ENCODE assay signal across 21 cellular contexts in the genomic region with DNA sequence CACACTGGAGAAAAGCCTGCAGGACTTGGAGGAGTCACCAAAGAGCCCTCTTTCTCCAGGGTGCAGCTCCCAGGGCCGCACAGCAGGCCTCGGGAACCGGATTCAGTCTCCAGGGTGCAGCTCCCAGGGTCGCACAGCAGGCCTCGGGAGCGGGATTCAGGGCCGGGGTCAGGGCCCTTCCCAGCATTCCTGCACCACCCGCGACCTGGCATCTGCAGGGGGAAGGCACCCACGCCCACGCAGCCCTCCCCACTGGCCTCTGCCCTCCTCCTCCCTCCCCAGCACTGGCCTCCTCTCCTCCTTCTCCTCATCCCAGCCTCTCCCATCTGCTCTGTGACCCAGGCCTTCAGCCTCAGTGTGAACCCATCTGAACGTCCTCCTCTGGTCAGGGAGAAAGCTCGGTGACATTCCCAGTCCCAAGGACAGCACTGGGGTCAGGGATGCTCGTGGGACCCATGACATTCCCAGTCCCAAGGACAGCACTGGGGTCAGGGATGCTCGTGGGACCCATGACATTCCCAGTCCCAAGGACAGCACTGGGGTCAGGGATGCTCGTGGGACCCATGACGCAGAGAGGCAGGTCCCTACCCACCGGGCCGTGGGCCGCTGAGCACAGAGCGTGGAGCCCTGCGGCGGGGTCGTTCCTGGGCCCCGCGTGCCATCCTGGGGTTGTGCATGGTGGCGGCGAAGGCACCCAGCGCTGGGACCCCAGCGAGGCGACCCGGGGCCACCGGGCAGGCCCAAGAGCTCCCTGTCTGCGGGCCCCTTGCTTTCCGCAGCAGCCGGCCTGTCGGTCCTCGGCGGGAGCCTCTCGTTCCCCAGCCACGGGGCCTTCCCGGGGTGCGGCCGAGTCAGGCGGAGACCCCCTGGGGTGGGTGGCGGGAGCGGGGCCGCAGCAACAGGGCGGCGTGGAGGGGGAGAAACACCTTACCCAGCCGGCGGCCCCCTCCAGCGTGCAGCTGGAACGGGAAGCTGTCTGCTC.
DNase-seq lines count a peak whose midpoint lies in the region; ATAC-seq, FAIRE-seq and TF ChIP-seq lines count a peak whose summit lies in the region.
"Had no signal": no experiment of that assay in that cellular context is flagged by ENCODE, and none has a peak within 500 bp of the region (broad histone marks: within the 10 kb centered on the region; RNA-seq: fewer than 3 reads in every experiment).

No MANE protein-coding gene starts in this region.

- H3K36me3 ChIP-seq in bronchial epithelial cell (ENCODE audit: control insufficient read depth, insufficient read depth, low read length), result no peaks in the 10 kb centered on the region
- no peaks in the 10 kb centered on the region for H3K36me3 ChIP-seq in gastroesophageal sphincter
- H3K36me3 ChIP-seq in GM23338 (ENCODE audit: insufficient read depth), result no peaks in the 10 kb centered on the region; the same call in 1 of the 2 replicates
- H3K36me3 ChIP-seq: HAP-1 had no signal

- H3K36me3 Mint-ChIP-seq in stimulated activated effector memory CD8-positive, alpha-beta T cell treated with anti-CD3 and anti-CD28 coated beads, Interleukin-12 subunit alpha, Interleukin-12 subunit beta, amount 100 ng/mL, for 72 hours, result no peaks in the 10 kb centered on the region
- H3K36me3 Mint-ChIP-seq in GM23338 (ENCODE audit: low read depth), result peaks cover 38% of the 10 kb centered on the region

- DNase-seq in bronchial epithelial cell (ENCODE audit: low read depth) (no peak), GM23338 (ENCODE audit: low spot score) (no peak), NCI-H1105 (lab: John Stamatoyannopoulos, UW) (no peak), substantia nigra (lab: John Stamatoyannopoulos, UW) (no peak)
- no peak for DNase-seq in stimulated activated effector memory CD8-positive, alpha-beta T cell treated with anti-CD3 and anti-CD28 coated beads, Interleukin-12 subunit alpha, Interleukin-12 subunit beta, amount 100 ng/mL, for 72 hours (ENCODE audit: low spot score in 2 of 2)
- DNase-seq: EL, GF-D8, KBM-7, MM.1S, NCI-H1048, NCI-H187 treated with DMSO at 0.1 percent for 48 hours, NCI-H446 treated with DMSO at 0.1 percent for 48 hours, NCI-H526 treated with DMSO at 0.1 percent for 48 hours, OCI-M1, Right ventricle myocardium superior had no signal

- no peak overlapping the region for H2AFZ ChIP-seq in GM23338

- TF ChIP-seq CTCF in bronchial epithelial cell (IDR thresholded peaks at IDR 0.05; ENCODE audit: insufficient read depth, low read length, severe bottlenecking), result no peak
- no peak for TF ChIP-seq CTCF in gastroesophageal sphincter (IDR thresholded peaks at IDR 0.05)
- no peak for TF ChIP-seq CTCF in GM23338 (conservative IDR thresholded peaks at IDR 0.05; ENCODE audit: low read depth in 2 of 2)

- H3K27ac ChIP-seq in gastroesophageal sphincter, result no peak overlapping the region
- H3K27ac ChIP-seq in GM23338 (ENCODE audit: low read depth), result no peak overlapping the region
- H3K27ac ChIP-seq in substantia nigra (ENCODE audit: low read depth, low read length, poor library complexity, severe bottlenecking), result no peak overlapping the region
- H3K27ac ChIP-seq: A549 had no signal

- H3K4me3 ChIP-seq in bronchial epithelial cell (ENCODE audit: low read depth, low read length), result no peak overlapping the region
- H3K4me3 ChIP-seq in gastroesophageal sphincter, result no peak overlapping the region
- H3K4me3 ChIP-seq in GM23338, result no peak overlapping the region
- H3K4me3 ChIP-seq: A549, HAP-1 had no signal

- no peaks in the 10 kb centered on the region for H4K20me1 ChIP-seq in GM23338 (replicated peaks; ENCODE audit: insufficient read depth)

- no peaks in the 10 kb centered on the region for H3F3A ChIP-seq in GM23338 (replicated peaks; ENCODE audit: low read depth)

- H3K27me3 Mint-ChIP-seq in GM23338 (ENCODE audit: insufficient read depth, low read depth, poor library complexity), result peaks cover 3% of the 10 kb centered on the region
- H3K27me3 Mint-ChIP-seq: B cell had no signal

- no CpG with 5 or more reads among the region's 54 CpGs for WGBS in gastroesophageal sphincter (ENCODE audit: low coverage in 1 of 2), 2 donors

- H3K4me1 ChIP-seq in gastroesophageal sphincter (no peaks in the 10 kb centered on the region), GM23338 (ENCODE audit: insufficient read depth) (no peaks in the 10 kb centered on the region)
- H3K4me1 ChIP-seq: A549, HAP-1 had no signal

- peak; percentile 83 for FAIRE-seq in bronchial epithelial cell (lab: Jason Lieb, UNC)
- FAIRE-seq: A549, GM19239 had no signal

- TF ChIP-seq EP300 in gastroesophageal sphincter (IDR thresholded peaks at IDR 0.05), result no peak

- H3K79me2 ChIP-seq in GM23338 (replicated peaks; ENCODE audit: insufficient read depth), result no peaks in the 10 kb centered on the region

- H3K9me3 ChIP-seq in gastroesophageal sphincter, result no peaks in the 10 kb centered on the region
- H3K9me3 ChIP-seq: A549, HAP-1 had no signal

- no peak overlapping the region for H3K4me2 ChIP-seq in GM23338
- H3K4me2 ChIP-seq: A549 had no signal

- H3K27me3 ChIP-seq in bronchial epithelial cell (ENCODE audit: control insufficient read depth, insufficient read depth, low read length) (no peaks in the 10 kb centered on the region), gastroesophageal sphincter (peaks cover 30% of the 10 kb centered on the region), GM23338 (ENCODE audit: insufficient read depth) (no peaks in the 10 kb centered on the region)

- no peaks in the 10 kb centered on the region for H3K4me1 Mint-ChIP-seq in stimulated activated effector memory CD8-positive, alpha-beta T cell treated with anti-CD3 and anti-CD28 coated beads, Interleukin-12 subunit alpha, Interleukin-12 subunit beta, amount 100 ng/mL, for 72 hours
- no peaks in the 10 kb centered on the region for H3K4me1 Mint-ChIP-seq in GM23338
- H3K4me1 Mint-ChIP-seq: B cell had no signal

- peak; percentile 36 for ATAC-seq in gastroesophageal sphincter
- peak; percentile 42 for ATAC-seq in stimulated activated effector memory CD8-positive, alpha-beta T cell treated with anti-CD3 and anti-CD28 coated beads, Interleukin-12 subunit alpha, Interleukin-12 subunit beta, amount 100 ng/mL, for 72 hours
- no peak for ATAC-seq in GM23338
- ATAC-seq in GM21447 (IDR thresholded peaks at IDR 0.05; ENCODE audit: unreplicated experiment), result no peak
- ATAC-seq: A549 had no signal

- H3K9me3 Mint-ChIP-seq in stimulated activated effector memory CD8-positive, alpha-beta T cell treated with anti-CD3 and anti-CD28 coated beads, Interleukin-12 subunit alpha, Interleukin-12 subunit beta, amount 100 ng/mL, for 72 hours, result peaks cover 4% of the 10 kb centered on the region
- H3K9me3 Mint-ChIP-seq in GM23338, result peaks cover 93% of the 10 kb centered on the region

- no peak overlapping the region for H3K4me3 Mint-ChIP-seq in stimulated activated effector memory CD8-positive, alpha-beta T cell treated with anti-CD3 and anti-CD28 coated beads, Interleukin-12 subunit alpha, Interleukin-12 subunit beta, amount 100 ng/mL, for 72 hours
- H3K4me3 Mint-ChIP-seq in GM23338, result no peak overlapping the region
- H3K4me3 Mint-ChIP-seq: B cell had no signal

- TF ChIP-seq POLR2A in gastroesophageal sphincter (IDR thresholded peaks at IDR 0.05), result no peak

- H3K9me2 ChIP-seq in GM23338 (ENCODE audit: insufficient read depth), result no peaks in the 10 kb centered on the region

- no peak overlapping the region for H3K27ac Mint-ChIP-seq in stimulated activated effector memory CD8-positive, alpha-beta T cell treated with anti-CD3 and anti-CD28 coated beads, Interleukin-12 subunit alpha, Interleukin-12 subunit beta, amount 100 ng/mL, for 72 hours
- no peak overlapping the region for H3K27ac Mint-ChIP-seq in GM23338
- H3K27ac Mint-ChIP-seq: B cell had no signal

TF ChIP-seq in GM23338, 12 proteins besides CTCF, POLR2A, EP300 and RAD21 (continues in another document):
- TF ChIP-seq NANOG (IDR thresholded peaks at IDR 0.05; ENCODE audit: borderline replicate concordance) (no peak), ZNF331 (CRISPR knock-in tag; IDR thresholded peaks at IDR 0.05; ENCODE audit: low read depth) (no peak), STAT1 (IDR thresholded peaks at IDR 0.05; ENCODE audit: unreplicated experiment) (no peak), CREB1 (CRISPR knock-in tag; IDR thresholded peaks at IDR 0.05; ENCODE audit: low read depth) (no peak), POLR2AphosphoS5 (IDR thresholded peaks at IDR 0.05; ENCODE audit: low read depth) (no peak)
- TF ChIP-seq, protein P1, sequence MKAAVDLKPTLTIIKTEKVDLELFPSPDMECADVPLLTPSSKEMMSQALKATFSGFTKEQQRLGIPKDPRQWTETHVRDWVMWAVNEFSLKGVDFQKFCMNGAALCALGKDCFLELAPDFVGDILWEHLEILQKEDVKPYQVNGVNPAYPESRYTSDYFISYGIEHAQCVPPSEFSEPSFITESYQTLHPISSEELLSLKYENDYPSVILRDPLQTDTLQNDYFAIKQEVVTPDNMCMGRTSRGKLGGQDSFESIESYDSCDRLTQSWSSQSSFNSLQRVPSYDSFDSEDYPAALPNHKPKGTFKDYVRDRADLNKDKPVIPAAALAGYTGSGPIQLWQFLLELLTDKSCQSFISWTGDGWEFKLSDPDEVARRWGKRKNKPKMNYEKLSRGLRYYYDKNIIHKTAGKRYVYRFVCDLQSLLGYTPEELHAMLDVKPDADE (IDR thresholded peaks at IDR 0.05), result no peak
- TF ChIP-seq, protein P2, sequence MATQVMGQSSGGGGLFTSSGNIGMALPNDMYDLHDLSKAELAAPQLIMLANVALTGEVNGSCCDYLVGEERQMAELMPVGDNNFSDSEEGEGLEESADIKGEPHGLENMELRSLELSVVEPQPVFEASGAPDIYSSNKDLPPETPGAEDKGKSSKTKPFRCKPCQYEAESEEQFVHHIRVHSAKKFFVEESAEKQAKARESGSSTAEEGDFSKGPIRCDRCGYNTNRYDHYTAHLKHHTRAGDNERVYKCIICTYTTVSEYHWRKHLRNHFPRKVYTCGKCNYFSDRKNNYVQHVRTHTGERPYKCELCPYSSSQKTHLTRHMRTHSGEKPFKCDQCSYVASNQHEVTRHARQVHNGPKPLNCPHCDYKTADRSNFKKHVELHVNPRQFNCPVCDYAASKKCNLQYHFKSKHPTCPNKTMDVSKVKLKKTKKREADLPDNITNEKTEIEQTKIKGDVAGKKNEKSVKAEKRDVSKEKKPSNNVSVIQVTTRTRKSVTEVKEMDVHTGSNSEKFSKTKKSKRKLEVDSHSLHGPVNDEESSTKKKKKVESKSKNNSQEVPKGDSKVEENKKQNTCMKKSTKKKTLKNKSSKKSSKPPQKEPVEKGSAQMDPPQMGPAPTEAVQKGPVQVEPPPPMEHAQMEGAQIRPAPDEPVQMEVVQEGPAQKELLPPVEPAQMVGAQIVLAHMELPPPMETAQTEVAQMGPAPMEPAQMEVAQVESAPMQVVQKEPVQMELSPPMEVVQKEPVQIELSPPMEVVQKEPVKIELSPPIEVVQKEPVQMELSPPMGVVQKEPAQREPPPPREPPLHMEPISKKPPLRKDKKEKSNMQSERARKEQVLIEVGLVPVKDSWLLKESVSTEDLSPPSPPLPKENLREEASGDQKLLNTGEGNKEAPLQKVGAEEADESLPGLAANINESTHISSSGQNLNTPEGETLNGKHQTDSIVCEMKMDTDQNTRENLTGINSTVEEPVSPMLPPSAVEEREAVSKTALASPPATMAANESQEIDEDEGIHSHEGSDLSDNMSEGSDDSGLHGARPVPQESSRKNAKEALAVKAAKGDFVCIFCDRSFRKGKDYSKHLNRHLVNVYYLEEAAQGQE (IDR thresholded peaks at IDR 0.05; ENCODE audit: unreplicated experiment), result no peak

Comparison
In these comparisons a context has a peak if more than half of its experiments do, and no peak if none do; other contexts are left out.
1. ATAC-seq: peak in gastroesophageal sphincter (single experiment) and stimulated activated effector memory CD8-positive, alpha-beta T cell treated with anti-CD3 and anti-CD28 coated beads, Interleukin-12 subunit alpha, Interleukin-12 subunit beta, amount 100 ng/mL, for 72 hours (single experiment); none in GM23338 (single experiment) and GM21447 (single experiment).